Comparison of ENCODE assay signal across 11 cellular contexts in genomic region chr4:125244848-125245450, GRCh38.
DNase-seq lines count a peak whose midpoint lies in the region; ATAC-seq and TF ChIP-seq lines count a peak whose summit lies in the region.
"Had no signal": no experiment of that assay in that cellular context is flagged by ENCODE, and none has a peak within 500 bp of the region (broad histone marks: within the 10 kb centered on the region; RNA-seq: fewer than 3 reads in every experiment).

No MANE protein-coding gene starts in this region.

- H3K36me3 ChIP-seq in RWPE2 (ENCODE audit: low read depth): no peaks in the 10 kb centered on the region
- H3K36me3 ChIP-seq in CD8-positive, alpha-beta T cell (ENCODE audit: insufficient read depth, low read length): no peaks in the 10 kb centered on the region

- CTCF ChIA-PET in CD8-positive, alpha-beta T cell (lab: Charles Lee): no interaction called here

- DNase-seq in NCI-H1105 treated with DMSO at 0.1 percent for 48 hours (lab: John Stamatoyannopoulos, UW) (peak; percentile 1), NCI-H1105 (lab: John Stamatoyannopoulos, UW) (no peak), RWPE2 (ENCODE audit: low spot score) (no peak), fibroblast of the aortic adventitia (ENCODE audit: low read depth) (peak; percentile 67), retinal pigment epithelial cell (ENCODE audit: low read depth) (no peak), NCI-H345 treated with DMSO at 0.1 percent for 48 hours (lab: John Stamatoyannopoulos, UW; ENCODE audit: unreplicated experiment) (no peak)
- no peak for DNase-seq in CD8-positive, alpha-beta T cell
- DNase-seq: activated T-cell treated with anti-CD3 and anti-CD28 coated beads, Interleukin-2, amount 50 U/mL, for 72 hours; Right ventricle myocardium superior had no signal

- no peaks in the 10 kb centered on the region for H3K4me1 Mint-ChIP-seq in CD8-positive, alpha-beta T cell (ENCODE audit: low read depth)

- no peak overlapping the region for H3K27ac Mint-ChIP-seq in CD8-positive, alpha-beta T cell
- H3K27ac Mint-ChIP-seq: activated T-cell treated with anti-CD3 and anti-CD28 coated beads, Interleukin-2, amount 50 U/mL, for 72 hours; stimulated activated naive CD8-positive, alpha-beta T cell treated with anti-CD3 and anti-CD28 coated beads, Interleukin-15, Interleukin-2, amounts not matched to agents 100 ng/mL and 50 ng/mL, for 24 hours had no signal

- no peaks in the 10 kb centered on the region for H3K27me3 Mint-ChIP-seq in CD8-positive, alpha-beta T cell (ENCODE audit: low read depth)
- H3K27me3 Mint-ChIP-seq: stimulated activated naive CD8-positive, alpha-beta T cell treated with anti-CD3 and anti-CD28 coated beads, Interleukin-15, Interleukin-2, amounts not matched to agents 100 ng/mL and 50 ng/mL, for 24 hours had no signal

- H3K4me1 ChIP-seq in RWPE2 (ENCODE audit: insufficient read depth, poor library complexity, severe bottlenecking): peaks cover 11% of the 10 kb centered on the region
- no peaks in the 10 kb centered on the region for H3K4me1 ChIP-seq in CD8-positive, alpha-beta T cell (ENCODE audit: insufficient read depth, low read length)

- peaks cover 3% of the 10 kb centered on the region for H3K9me3 Mint-ChIP-seq in CD8-positive, alpha-beta T cell
- H3K9me3 Mint-ChIP-seq: activated T-cell treated with anti-CD3 and anti-CD28 coated beads, Interleukin-2, amount 50 U/mL, for 72 hours had no signal

- no peak overlapping the region for H3K27ac ChIP-seq in RWPE2 (ENCODE audit: poor library complexity, severe bottlenecking)
- H3K27ac ChIP-seq in CD8-positive, alpha-beta T cell (ENCODE audit: low read depth, low read length): no peak overlapping the region

- H3K4me3 ChIP-seq in RWPE2 (ENCODE audit: severe bottlenecking) (no peak overlapping the region), fibroblast of the aortic adventitia (ENCODE audit: low read depth, low read length) (no peak overlapping the region), retinal pigment epithelial cell (ENCODE audit: low read length) (no peak overlapping the region)
- H3K4me3 ChIP-seq in CD8-positive, alpha-beta T cell (ENCODE audit: low read depth, low read length): no peak overlapping the region

- intact Hi-C loops in CD8-positive, alpha-beta T cell (cut with DNase I, micrococcal nuclease): no loop called here

- H3K27me3 ChIP-seq in RWPE2 (ENCODE audit: insufficient read depth, poor library complexity, severe bottlenecking): no peaks in the 10 kb centered on the region
- H3K27me3 ChIP-seq in CD8-positive, alpha-beta T cell (ENCODE audit: insufficient read depth, low read length): no peaks in the 10 kb centered on the region

- POLR2A ChIA-PET in CD8-positive, alpha-beta T cell (lab: Charles Lee): no interaction called here

- no peaks in the 10 kb centered on the region for H3K36me3 Mint-ChIP-seq in CD8-positive, alpha-beta T cell

- TF ChIP-seq CTCF in RWPE2 (IDR thresholded peaks at IDR 0.05; ENCODE audit: poor library complexity, severe bottlenecking): peak; percentile 76
- TF ChIP-seq CTCF in fibroblast of the aortic adventitia (IDR thresholded peaks at IDR 0.05; ENCODE audit: insufficient read depth, low read length): peak; percentile 39
- TF ChIP-seq CTCF in retinal pigment epithelial cell (conservative IDR thresholded peaks at IDR 0.05; ENCODE audit: low read depth, low read length): peak; percentile 24
- no peak for TF ChIP-seq CTCF in CD8-positive, alpha-beta T cell (IDR thresholded peaks at IDR 0.05)

- no peak for ATAC-seq in RWPE2 (ENCODE audit: low read depth)
- ATAC-seq in CD8-positive, alpha-beta T cell: no peak
- no peak for ATAC-seq in GM21390 (IDR thresholded peaks at IDR 0.05; ENCODE audit: unreplicated experiment)
- ATAC-seq: activated T-cell treated with anti-CD3 and anti-CD28 coated beads, Interleukin-2, amount 50 U/mL, for 72 hours had no signal

- no peak overlapping the region for H3K4me3 Mint-ChIP-seq in CD8-positive, alpha-beta T cell
- H3K4me3 Mint-ChIP-seq: activated T-cell treated with anti-CD3 and anti-CD28 coated beads, Interleukin-2, amount 50 U/mL, for 72 hours; stimulated activated naive CD8-positive, alpha-beta T cell treated with anti-CD3 and anti-CD28 coated beads, Interleukin-15, Interleukin-2, amounts not matched to agents 100 ng/mL and 50 ng/mL, for 24 hours had no signal

- no peaks in the 10 kb centered on the region for H3K9me3 ChIP-seq in RWPE2 (ENCODE audit: severe bottlenecking)
- H3K9me3 ChIP-seq in CD8-positive, alpha-beta T cell (ENCODE audit: low read length): no peaks in the 10 kb centered on the region

Comparison
In these comparisons a context has a peak if more than half of its experiments do, and no peak if none do; other contexts are left out.
1. DNase-seq: peak in NCI-H1105 treated with DMSO at 0.1 percent for 48 hours (single experiment) and fibroblast of the aortic adventitia (single experiment); none in NCI-H1105 (single experiment), RWPE2 (single experiment), retinal pigment epithelial cell (single experiment), CD8-positive, alpha-beta T cell (0 of 7) and NCI-H345 treated with DMSO at 0.1 percent for 48 hours (single experiment).